11 cellular contexts compared by ENCODE assay signal in the genomic region with DNA sequence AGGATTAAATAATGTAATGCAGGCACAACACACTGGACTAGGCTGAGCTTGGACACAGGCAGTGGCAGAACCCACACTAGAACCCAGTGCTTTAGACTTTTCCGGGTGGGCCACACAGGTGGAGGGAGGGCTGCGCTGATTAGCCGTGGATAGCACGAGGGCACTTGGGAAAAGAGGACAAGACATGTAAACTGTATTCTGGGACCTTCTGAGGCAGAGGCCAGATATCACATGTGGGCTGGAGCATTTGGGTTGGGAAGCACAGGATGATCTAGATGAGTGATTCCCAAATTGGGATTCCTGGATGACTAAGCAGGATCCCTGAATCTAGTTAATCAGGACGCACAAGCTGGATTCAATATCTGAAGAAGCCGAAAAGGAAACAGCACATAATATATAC. TPM values are rescaled to one million over a fixed set of nuclear protein-coding genes. Genes with fewer than 3 reads are reported as not detected.
DNase-seq lines count a peak whose midpoint lies in the region; ATAC-seq and TF ChIP-seq lines count a peak whose summit lies in the region.
"Had no signal": no experiment of that assay in that cellular context is flagged by ENCODE, and none has a peak within 500 bp of the region (broad histone marks: within the 10 kb centered on the region; RNA-seq: fewer than 3 reads in every experiment).

No MANE protein-coding gene starts in this region.

- H3K4me2 ChIP-seq in osteoblast (ENCODE audit: insufficient read depth, low read length), result peak overlapping the region; percentile 29

- peaks cover 100% of the 10 kb centered on the region for H3K79me2 ChIP-seq in osteoblast (ENCODE audit: insufficient read depth, low read length)

- peaks cover 100% of the 10 kb centered on the region for H3K4me1 ChIP-seq in left ventricle myocardium inferior
- peaks cover 98 to 100% (median 100%) of the 10 kb centered on the region in 4 donors for H3K4me1 ChIP-seq in esophagus muscularis mucosa
- peaks cover 98% of the 10 kb centered on the region for H3K4me1 ChIP-seq in osteoblast (ENCODE audit: insufficient read depth, low read length)

- H3K4me3 ChIP-seq in left ventricle myocardium inferior, result peak overlapping the region; percentile 46
- H3K4me3 ChIP-seq in esophagus muscularis mucosa, result peak overlapping the region in 3 of 4 donors; percentile 24 to 47 (median 29)
- H3K4me3 ChIP-seq in osteoblast (ENCODE audit: insufficient read depth, low read length), result no peak overlapping the region

- intact Hi-C loops in left ventricle myocardium inferior (cut with micrococcal nuclease) (no loop called here), cardiac septum (cut with DNase I) (loop anchor here (10.0 kb wide), 1 partner anchor 234 kb away; no protein-coding TSS in a partner anchor), esophagus muscularis mucosa (cut with DNase I) (no loop called here)

- WGBS in esophagus muscularis mucosa, result 51% methylated on average over 5 of the region's 6 CpGs

- no peak for TF ChIP-seq EP300 in esophagus muscularis mucosa (IDR thresholded peaks at IDR 0.05)

- peak overlapping the region; percentile 99 for H3K27ac ChIP-seq in left ventricle myocardium inferior (replicated peaks)
- H3K27ac ChIP-seq in esophagus muscularis mucosa (replicated peaks in 1 of 4), result peak overlapping the region; percentile 99 to 100 (median 100)
- peak overlapping the region; percentile 96 for H3K27ac ChIP-seq in osteoblast (ENCODE audit: low read depth, low read length)

- no peak for DNase-seq in left ventricle myocardium inferior
- no peak for DNase-seq in cardiac septum (ENCODE audit: low spot score)
- DNase-seq in esophagus muscularis mucosa (ENCODE audit: extremely low spot score), result no peak
- no peak for DNase-seq in osteoblast (ENCODE audit: insufficient read length, low spot score, missing footprints)
- no peak for DNase-seq in SKM-1 treated with dmso at 0.1 percent for 144 hours (lab: John Stamatoyannopoulos, UW; ENCODE audit: unreplicated experiment)
- no peak for DNase-seq in activated CD4-positive, alpha-beta T cell treated with anti-CD3 and anti-CD28 coated beads, Interleukin-2, amount 50 U/mL, for 4 hours
- DNase-seq in EL, result no peak
- DNase-seq: central memory CD4-positive, alpha-beta T cell; NCI-H226; SW 1271 had no signal

- peaks cover 71% of the 10 kb centered on the region for H4K20me1 ChIP-seq in osteoblast (ENCODE audit: insufficient read depth, low read length)

- no peak overlapping the region for H2AFZ ChIP-seq in osteoblast (ENCODE audit: low read length)

- H3K9me3 ChIP-seq in left ventricle myocardium inferior (replicated peaks) (no peaks in the 10 kb centered on the region), esophagus muscularis mucosa (no peaks in the 10 kb centered on the region), osteoblast (ENCODE audit: low read depth, low read length) (no peaks in the 10 kb centered on the region)

- ATAC-seq in HG03442 (IDR thresholded peaks at IDR 0.05; ENCODE audit: unreplicated experiment), result no peak

- no peak for TF ChIP-seq POLR2A in esophagus muscularis mucosa (IDR thresholded peaks at IDR 0.05; ENCODE audit: low read depth)

- TF ChIP-seq CTCF in left ventricle myocardium inferior (IDR thresholded peaks at IDR 0.05; ENCODE audit: borderline replicate concordance) (no peak), esophagus muscularis mucosa (IDR thresholded peaks at IDR 0.05) (no peak), osteoblast (IDR thresholded peaks at IDR 0.05; ENCODE audit: extremely low read depth, low read depth, low read length) (no peak)

- H3K36me3 ChIP-seq in left ventricle myocardium inferior (peaks cover 10% of the 10 kb centered on the region), esophagus muscularis mucosa (peaks cover 0 to 26% (median 3%) of the 10 kb centered on the region in 4 donors), osteoblast (ENCODE audit: insufficient read depth, low read length) (peaks cover 41% of the 10 kb centered on the region)

- H3K27me3 ChIP-seq in left ventricle myocardium inferior (ENCODE audit: low read depth) (no peaks in the 10 kb centered on the region), esophagus muscularis mucosa (no peaks in the 10 kb centered on the region), osteoblast (ENCODE audit: insufficient read depth, low read length) (no peaks in the 10 kb centered on the region)

RNA-seq across cellular contexts. Expression of a gene that starts 20.3 kb away (rescaled TPM):
- not detected for total RNA-seq in left ventricle myocardium inferior
- total RNA-seq in cardiac septum, result not detected
- total RNA-seq in esophagus muscularis mucosa, result not detected
- under 0.01 TPM in 1 of 2 replicates, not detected in the other for total RNA-seq in osteoblast
